Comparison of ENCODE assay signal across 25 cellular contexts in the genomic region with DNA sequence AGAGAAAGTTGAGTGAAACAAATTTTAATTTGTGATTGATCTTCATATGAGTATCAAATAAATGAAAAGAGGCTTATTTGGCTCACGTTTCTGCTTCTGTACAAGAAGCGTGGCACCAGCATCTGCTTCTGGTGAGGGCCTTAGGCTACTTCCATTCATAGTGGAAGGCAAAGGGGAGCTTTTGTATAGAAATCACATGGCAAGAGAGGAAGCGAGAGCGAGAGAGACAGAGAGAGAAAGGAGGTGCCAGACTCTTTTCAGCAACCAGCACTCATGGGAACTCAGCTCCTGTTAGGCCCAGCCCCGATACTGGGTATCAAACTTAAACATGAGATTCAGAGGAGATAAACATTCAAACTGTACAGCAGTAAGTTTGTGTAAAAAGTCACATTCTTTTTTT.
"Had no signal": no experiment of that assay in that cellular context is flagged by ENCODE, and none has a peak within 500 bp of the region (broad histone marks: within the 10 kb centered on the region; RNA-seq: fewer than 3 reads in every experiment).

No MANE protein-coding gene starts in this region.

- DNase-seq: dermis blood vessel endothelial cell; effector memory CD8-positive, alpha-beta T cell; erythroblast; esophagus squamous epithelium; left cardiac atrium; left lung; mesenchymal stem cell; mucosa of descending colon; naive B cell; right lobe of liver; small intestine; stimulated activated CD4-positive, alpha-beta T cell treated with anti-CD3 and anti-CD28 coated beads, Interleukin-15, amount 100 ng/mL, for 24 hours; stimulated activated CD4-positive, alpha-beta T cell treated with anti-CD3 and anti-CD28 coated beads, Interleukin-2, amount 100 ng/mL, for 48 hours; stimulated activated naive CD4-positive, alpha-beta T cell; stimulated activated naive CD8-positive, alpha-beta T cell treated with anti-CD3 and anti-CD28 coated beads, Interleukin-15, amount 100 ng/mL, for 72 hours; transverse colon; upper lobe of right lung; uterus had no signal

- H3K9ac ChIP-seq: neural progenitor cell, parathyroid adenoma had no signal

- H3K4me2 ChIP-seq: neural progenitor cell had no signal

- H3K36me3 ChIP-seq: right lobe of liver had no signal

- H2AFZ ChIP-seq: neural progenitor cell, parathyroid adenoma had no signal

- ATAC-seq: effector memory CD8-positive, alpha-beta T cell; left cardiac atrium; left lung; mucosa of descending colon; natural killer cell treated with Interleukin-12 subunit alpha and Interleukin-12 subunit beta and Interleukin-15 and Interleukin-18, amount 100 ng/mL, for 72 hours; right lobe of liver; stimulated activated naive CD8-positive, alpha-beta T cell treated with anti-CD3 and anti-CD28 coated beads, Interleukin-15, amount 100 ng/mL, for 72 hours; upper lobe of right lung had no signal

- H3K9me3 ChIP-seq: esophagus squamous epithelium, left lung, mucosa of descending colon, right lobe of liver, suprapubic skin, transverse colon, upper lobe of right lung, uterus had no signal

- FAIRE-seq: endometrium, frontal cortex, small intestine had no signal

- H3K79me2 ChIP-seq: parathyroid adenoma had no signal

- H3K4me3 ChIP-seq: coronary artery, esophagus squamous epithelium, left lung, mucosa of descending colon, neural progenitor cell, right lobe of liver, suprapubic skin, transverse colon, upper lobe of right lung, uterus had no signal

- H3K4me1 ChIP-seq: esophagus squamous epithelium, left lung, neural progenitor cell, parathyroid adenoma, right lobe of liver, suprapubic skin, transverse colon, upper lobe of right lung, uterus had no signal

- H3K27me3 ChIP-seq: esophagus squamous epithelium, left lung, neural progenitor cell, right lobe of liver, suprapubic skin, transverse colon, upper lobe of right lung, uterus had no signal

- H3K27ac ChIP-seq: coronary artery, esophagus squamous epithelium, left lung, neural progenitor cell, parathyroid adenoma, right lobe of liver, suprapubic skin, transverse colon, upper lobe of right lung, uterus had no signal
